ENCODE assay signal across 8 cellular contexts in the genomic region with DNA sequence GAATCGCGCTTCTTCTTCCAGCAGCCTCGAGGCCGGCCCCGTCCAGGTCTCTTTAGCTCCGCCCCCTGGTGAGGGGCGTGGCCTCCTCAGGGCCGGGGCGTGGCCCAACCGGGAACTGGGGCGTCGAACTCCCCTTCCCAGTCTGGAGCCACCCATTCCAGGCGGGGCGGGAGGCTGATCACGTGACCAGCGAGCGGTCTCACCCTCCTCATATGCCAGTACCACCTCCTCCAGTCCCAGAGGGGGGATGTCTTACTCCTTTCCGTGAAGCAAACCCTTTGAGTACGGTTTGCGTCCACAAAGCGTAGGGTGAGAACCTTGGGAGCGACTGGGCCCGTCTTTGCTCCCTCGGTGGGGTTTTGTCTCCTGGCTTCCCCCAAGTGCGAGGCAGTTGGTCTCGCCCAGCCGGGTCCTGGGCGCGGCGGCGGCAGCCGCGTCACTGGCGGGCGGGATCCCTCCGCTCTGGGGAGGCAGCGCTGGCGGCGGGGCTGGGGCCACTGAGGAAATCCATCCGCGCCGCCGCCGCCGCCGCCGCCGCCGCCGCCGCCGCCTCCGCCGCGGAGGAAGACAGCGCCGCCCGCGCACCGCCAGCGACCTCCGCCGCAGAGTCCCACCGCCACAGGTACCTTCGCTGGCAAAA. TPM values are rescaled to one million over a fixed set of nuclear protein-coding genes. Genes with fewer than 3 reads are reported as not detected.
DNase-seq lines count a peak whose midpoint lies in the region; ATAC-seq and TF ChIP-seq lines count a peak whose summit lies in the region.

Gene GNB2 (plus strand): TSS at position 439 of the 640 bp plus-strand sequence. CDS start 2,526 bp downstream, outside the sequence.

- peak within 1 kb of the TSS; percentile 95 for H3K27ac Mint-ChIP-seq in activated T-helper 2 cell treated with anti-CD3 and anti-CD28 coated beads, Interferon-gamma antibody, Interleukin-2, Interleukin-4, amounts not matched to agents 10 μg/mL and 5 μg/mL and 100 μg/mL, durations not matched to agents 14 hours and 24 hours and 36 hours
- peak within 1 kb of the TSS; percentile 90 to 97 for H3K27ac Mint-ChIP-seq in natural killer cell

- no peaks in the 10 kb centered on the region for H3K4me1 ChIP-seq in RWPE2 (ENCODE audit: insufficient read depth, poor library complexity, severe bottlenecking)

- peak within 1 kb of the TSS; percentile 92 for H3K4me3 ChIP-seq in RWPE2 (ENCODE audit: severe bottlenecking)
- H3K4me3 ChIP-seq in fibroblast of mammary gland (ENCODE audit: control insufficient read depth, low read depth, low read length) = peak within 1 kb of the TSS; percentile 71

- no peak for TF ChIP-seq CTCF in RWPE2 (IDR thresholded peaks at IDR 0.05; ENCODE audit: poor library complexity, severe bottlenecking)
- no peak for TF ChIP-seq CTCF in fibroblast of mammary gland (conservative IDR thresholded peaks at IDR 0.05; ENCODE audit: control insufficient read depth, insufficient read depth, low read depth, low read length)
- no peak for TF ChIP-seq CTCF in natural killer cell (IDR thresholded peaks at IDR 0.05)

- H3K36me3 Mint-ChIP-seq in activated T-helper 2 cell treated with anti-CD3 and anti-CD28 coated beads, Interferon-gamma antibody, Interleukin-2, Interleukin-4, amounts not matched to agents 10 μg/mL and 5 μg/mL and 100 μg/mL, durations not matched to agents 14 hours and 24 hours and 36 hours (ENCODE audit: low read depth) = peaks cover 13% of the 10 kb centered on the region
- no peaks in the 10 kb centered on the region for H3K36me3 Mint-ChIP-seq in natural killer cell

- H3K27me3 ChIP-seq in RWPE2 (ENCODE audit: insufficient read depth, poor library complexity, severe bottlenecking) = no peaks in the 10 kb centered on the region

- peaks cover 12% of the 10 kb centered on the region for H3K27me3 Mint-ChIP-seq in activated T-helper 2 cell treated with anti-CD3 and anti-CD28 coated beads, Interferon-gamma antibody, Interleukin-2, Interleukin-4, amounts not matched to agents 10 μg/mL and 5 μg/mL and 100 μg/mL, durations not matched to agents 14 hours and 24 hours and 36 hours (ENCODE audit: low read depth)
- H3K27me3 Mint-ChIP-seq in natural killer cell (ENCODE audit: low read depth in 2 of 2) = no peaks in the 10 kb centered on the region

- H3K4me1 Mint-ChIP-seq in activated T-helper 2 cell treated with anti-CD3 and anti-CD28 coated beads, Interferon-gamma antibody, Interleukin-2, Interleukin-4, amounts not matched to agents 10 μg/mL and 5 μg/mL and 100 μg/mL, durations not matched to agents 14 hours and 24 hours and 36 hours (ENCODE audit: low read depth) = peaks cover 6% of the 10 kb centered on the region
- H3K4me1 Mint-ChIP-seq in natural killer cell = peaks cover 0 to 29% of the 10 kb centered on the region in 2 donors

- intact Hi-C loops in activated T-helper 2 cell treated with anti-CD3 and anti-CD28 coated beads, Interferon-gamma antibody, Interleukin-2, Interleukin-4, amounts not matched to agents 10 μg/mL and 5 μg/mL and 100 μg/mL, durations not matched to agents 14 hours and 24 hours and 36 hours (cut with micrococcal nuclease) = loop anchor here (1.0 to 10.0 kb wide), 9 partner anchors 17 to 244 kb away; partner anchors contain the start of genes ACTL6B, GIGYF1, MEPCE and MOSPD3
- intact Hi-C loops in natural killer cell (cut with micrococcal nuclease) = loop anchor here (1.0 to 10.0 kb wide), 3 partner anchors 41 to 569 kb away; partner anchors contain the start of genes AP4M1, MCM7 and MOSPD3

- H3K9me3 Mint-ChIP-seq in activated T-helper 2 cell treated with anti-CD3 and anti-CD28 coated beads, Interferon-gamma antibody, Interleukin-2, Interleukin-4, amounts not matched to agents 10 μg/mL and 5 μg/mL and 100 μg/mL, durations not matched to agents 14 hours and 24 hours and 36 hours = no peaks in the 10 kb centered on the region
- no peaks in the 10 kb centered on the region for H3K9me3 Mint-ChIP-seq in natural killer cell

- peak within 1 kb of the TSS; percentile 75 for H3K27ac ChIP-seq in RWPE2 (ENCODE audit: poor library complexity, severe bottlenecking)

- peak; percentile 69 for ATAC-seq in RWPE2 (ENCODE audit: low read depth)
- peak; percentile 56 to 81 (median 59) for ATAC-seq in natural killer cell

- H3K9me3 ChIP-seq in RWPE2 (ENCODE audit: severe bottlenecking) = no peaks in the 10 kb centered on the region

- peaks cover 21% of the 10 kb centered on the region for H3K36me3 ChIP-seq in RWPE2 (ENCODE audit: low read depth)

- DNase-seq in Daoy (ENCODE audit: low read depth) = peak; percentile 100
- peak; percentile 98 for DNase-seq in H4 (ENCODE audit: low spot score)
- peak; percentile 100 for DNase-seq in LoVo (ENCODE audit: low spot score)
- DNase-seq in RWPE2 (ENCODE audit: low spot score) = peak; percentile 97
- peak; percentile 99 for DNase-seq in activated T-helper 2 cell treated with anti-CD3 and anti-CD28 coated beads, Interferon-gamma antibody, Interleukin-2, Interleukin-4, amounts not matched to agents 10 μg/mL and 5 μg/mL and 100 μg/mL, durations not matched to agents 14 hours and 24 hours and 36 hours (ENCODE audit: low spot score)
- DNase-seq in fibroblast of mammary gland (ENCODE audit: low read depth) = peak; percentile 99
- DNase-seq in natural killer cell = peak; percentile 93
- peak; percentile 99 for DNase-seq in stimulated activated naive CD4-positive, alpha-beta T cell treated with Interleukin-2 at 50 U/mL for 16 hours (lab: John Stamatoyannopoulos, UW)

- peak within 1 kb of the TSS; percentile 94 for H3K4me3 Mint-ChIP-seq in activated T-helper 2 cell treated with anti-CD3 and anti-CD28 coated beads, Interferon-gamma antibody, Interleukin-2, Interleukin-4, amounts not matched to agents 10 μg/mL and 5 μg/mL and 100 μg/mL, durations not matched to agents 14 hours and 24 hours and 36 hours (ENCODE audit: low read depth)
- peak within 1 kb of the TSS; percentile 95 for H3K4me3 Mint-ChIP-seq in natural killer cell

RNA-seq across cellular contexts. Expression of gene GNB2, which starts in this region (rescaled TPM):
- total RNA-seq in Daoy (2014; rRNA removed; shearing (Covaris generic)) = 58.9 and 77.1 TPM in 2 replicates
- total RNA-seq in H4 (2014; rRNA removed; shearing (Covaris generic)) = 65.0 and 67.1 TPM in 2 replicates
- 221 and 224 TPM in 2 replicates for total RNA-seq in activated T-helper 2 cell treated with anti-CD3 and anti-CD28 coated beads, Interferon-gamma antibody, Interleukin-2, Interleukin-4, amounts not matched to agents 10 μg/mL and 5 μg/mL and 100 μg/mL, durations not matched to agents 14 hours and 24 hours and 36 hours
- 100 to 1,000 TPM; 194 to 227 (median 212) TPM for total RNA-seq in natural killer cell

Comparison
In these comparisons a context has a peak if more than half of its experiments do, and no peak if none do; other contexts are left out.
1. Peak in every context shown above with its lines: DNase-seq, ATAC-seq, H3K4me3 ChIP-seq and H3K27ac ChIP-seq.